10 cellular contexts compared by ENCODE assay signal in the genomic region with DNA sequence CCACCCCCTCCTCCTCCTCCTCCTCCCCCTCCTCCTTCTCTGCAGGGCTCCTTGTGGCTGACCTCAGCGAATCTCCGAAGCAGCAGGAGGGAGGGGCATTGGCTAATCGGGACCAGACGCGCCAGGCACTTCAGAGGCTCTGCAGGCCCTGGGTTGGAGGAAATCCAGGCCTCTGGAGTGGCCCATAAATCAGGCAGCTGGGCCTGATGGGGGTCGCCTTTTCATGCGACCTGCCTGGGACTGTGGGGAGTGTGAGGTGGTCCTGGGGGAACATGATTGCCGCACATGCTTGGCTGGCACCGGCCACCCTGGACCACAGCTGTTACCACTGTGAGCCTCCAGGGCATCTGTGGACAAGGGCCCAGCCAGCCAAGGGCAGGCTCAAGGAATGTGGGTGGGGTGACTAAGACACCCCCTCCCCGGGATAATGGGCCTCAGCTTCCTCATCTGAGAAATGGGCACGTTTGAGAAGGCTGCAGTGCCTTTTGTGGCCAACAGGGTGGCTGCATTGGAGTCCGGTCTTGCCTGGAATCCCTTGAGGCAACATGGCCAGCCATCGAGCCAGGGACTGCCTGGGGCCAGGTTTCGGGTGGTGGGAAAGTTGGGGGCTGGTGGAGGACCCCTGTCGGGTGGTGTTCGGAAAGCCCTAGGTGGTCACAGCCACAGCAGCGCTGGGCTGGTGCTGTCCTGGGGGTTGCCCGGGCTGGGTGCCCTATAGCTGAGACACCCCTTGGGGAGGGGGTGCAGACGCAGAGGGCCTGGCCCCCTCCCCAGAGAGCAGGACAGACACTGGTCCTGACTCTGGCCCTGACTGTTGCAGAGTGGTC. TPM values are rescaled to one million over a fixed set of nuclear protein-coding genes. Genes with fewer than 3 reads are reported as not detected.
DNase-seq lines count a peak whose midpoint lies in the region; ATAC-seq, FAIRE-seq and TF ChIP-seq lines count a peak whose summit lies in the region.
"Had no signal": no experiment of that assay in that cellular context is flagged by ENCODE, and none has a peak within 500 bp of the region (broad histone marks: within the 10 kb centered on the region; RNA-seq: fewer than 3 reads in every experiment).

No MANE protein-coding gene starts in this region.

- TF ChIP-seq EP300 in GM12878 (IDR thresholded peaks at IDR 0.05; ENCODE audit: borderline replicate concordance in 1 of 2, control insufficient read depth in 1 of 2, low read depth in 2 of 2, low read length in 2 of 2) = no peak
- TF ChIP-seq EP300 in HepG2 (IDR thresholded peaks at IDR 0.05; ENCODE audit: low read depth in 2 of 2, low read length in 2 of 2) = no peak
- TF ChIP-seq EP300 in HepG2 (CRISPR knock-in tag; IDR thresholded peaks at IDR 0.05; ENCODE audit: borderline replicate concordance) = no peak

- H3K4me2 ChIP-seq in GM12878 (ENCODE audit: control insufficient read depth, insufficient read depth) (no peak overlapping the region), HepG2 (ENCODE audit: low read depth, low read length) (no peak overlapping the region)
- H3K4me2 ChIP-seq: KMS-11 had no signal

- BruUV-seq in GM12878 (replicated peaks; lab: Mats Ljungman, UMichigan) (no TSS peak), HepG2 (replicated peaks; lab: Mats Ljungman, UMichigan) (no TSS peak)

- SMC1A ChIA-PET in GM12878 (lab: Charles Lee; ENCODE audit: uncharacterized antibody, unreplicated experiment) = no interaction called here

- H3K36me3 Mint-ChIP-seq in activated naive CD4-positive, alpha-beta T cell treated with anti-CD3 and anti-CD28 coated beads for 36 hours (ENCODE audit: low read depth) = no peaks in the 10 kb centered on the region

- H3K4me3 Mint-ChIP-seq in activated naive CD4-positive, alpha-beta T cell treated with anti-CD3 and anti-CD28 coated beads for 36 hours = no peak overlapping the region

- POLR2A ChIA-PET in GM12878 (lab: Charles Lee) (no interaction called here), HepG2 (lab: Yijun Ruan, JAX) (no interaction called here)

- H4K20me1 ChIP-seq in GM12878 (ENCODE audit: control insufficient read depth, insufficient read depth) = no peaks in the 10 kb centered on the region
- 0 out of 2 replicates have a peak, but pooled peaks cover 3% of the 10 kb centered on the region for H4K20me1 ChIP-seq in HepG2 (ENCODE audit: insufficient read depth, low read length)

- FAIRE-seq in GM12878 (lab: Jason Lieb, UNC) = no peak
- FAIRE-seq in HepG2 (lab: Jason Lieb, UNC) = no peak
- FAIRE-seq: islet of Langerhans had no signal

- no peaks in the 10 kb centered on the region for H3K9me3 Mint-ChIP-seq in activated naive CD4-positive, alpha-beta T cell treated with anti-CD3 and anti-CD28 coated beads for 36 hours

- RAD21 ChIA-PET in GM12878 (lab: Charles Lee; ENCODE audit: unreplicated experiment) = no interaction called here

- CTCF ChIA-PET in GM12878 (lab: Yijun Ruan, JAX) (no interaction called here), HepG2 (lab: Yijun Ruan, JAX; ENCODE audit: low intra/inter-chr PET ratio, low total read pairs) (no interaction called here)
- CTCF ChIA-PET in activated naive CD4-positive, alpha-beta T cell treated with anti-CD3 and anti-CD28 coated beads for 36 hours (lab: Charles Lee) = no interaction called here

- 30% methylated on average over 17 of the region's 19 CpGs for WGBS in GM12878 (ENCODE audit: insufficient coverage, insufficient replicate concordance, low lambda C conversion rate, missing lambda C conversion rate)
- WGBS in HepG2 (ENCODE audit: low lambda C conversion rate) = 5% methylated on average over 8 of the region's 19 CpGs

- DNase-seq in CMK (ENCODE audit: low read depth) = peak; percentile 61
- peak; percentile 43 for DNase-seq in MG63
- no peak for DNase-seq in GM12878 (ENCODE audit: low read depth, low spot score)
- no peak for DNase-seq in HepG2 (ENCODE audit: low spot score)
- DNase-seq in activated naive CD4-positive, alpha-beta T cell treated with anti-CD3 and anti-CD28 coated beads for 36 hours = no peak
- no peak for DNase-seq in stimulated activated CD4-positive, alpha-beta T cell treated with anti-CD3 and anti-CD28 coated beads, Interleukin-1b, Interleukin-23, amount 100 ng/mL, for 48 hours
- no peak for DNase-seq in activated CD4-positive, CD25-positive, alpha-beta regulatory T cell (lab: John Stamatoyannopoulos, UW)

- TF ChIP-seq RAD21 in GM12878 (IDR thresholded peaks at IDR 0.05; ENCODE audit: insufficient read depth, low read depth, low read length) (no peak), HepG2 (CRISPR knock-in tag; IDR thresholded peaks at IDR 0.05) (no peak)

- in situ Hi-C loops in GM12878 (cut with MboI) = no loop called here
- in situ Hi-C loops in HepG2 (cut with HindIII; ENCODE audit: extremely low pct_ligation_motif_present, low pct_unique_long_range_greater_than_20kb) = no loop called here

- H3K4me1 Mint-ChIP-seq in activated naive CD4-positive, alpha-beta T cell treated with anti-CD3 and anti-CD28 coated beads for 36 hours (ENCODE audit: low read depth) = no peaks in the 10 kb centered on the region

- H3K36me3 ChIP-seq in MG63 (no peaks in the 10 kb centered on the region), GM12878 (ENCODE audit: control insufficient read depth in 2 of 2, insufficient read depth in 2 of 2, low read length in 1 of 2) (no peaks in the 10 kb centered on the region), HepG2 (replicated peaks in 1 of 2; ENCODE audit: control insufficient read depth in 1 of 2, insufficient read depth in 2 of 2, low read length in 2 of 2) (no peaks in the 10 kb centered on the region)

- H3K9ac ChIP-seq in GM12878 (ENCODE audit: control insufficient read depth, insufficient read depth, low read length) (no peak overlapping the region), HepG2 (ENCODE audit: insufficient read depth, low read depth, low read length) (no peak overlapping the region)
- H3K9ac ChIP-seq: KMS-11 had no signal

- TF ChIP-seq CTCF in GM12878 (IDR thresholded peaks at IDR 0.05 in 2 of 3, conservative IDR thresholded peaks at IDR 0.05 in 1 of 3; ENCODE audit: control insufficient read depth in 2 of 3, extremely low read depth in 1 of 3, insufficient read depth in 1 of 3, low read depth in 3 of 3, low read length in 3 of 3) = peak in 2 of 3 experiments; percentile 46 to 50; a peak in 3 of 6 replicates
- TF ChIP-seq CTCF in HepG2 (CRISPR knock-in tag; IDR thresholded peaks at IDR 0.05) = no peak

- intact Hi-C loops in GM12878 (cut with micrococcal nuclease; ENCODE audit: unreplicated experiment) = no loop called here
- intact Hi-C loops in HepG2 (cut with micrococcal nuclease; ENCODE audit: unreplicated experiment) = no loop called here
- intact Hi-C loops in activated naive CD4-positive, alpha-beta T cell treated with anti-CD3 and anti-CD28 coated beads for 36 hours (cut with micrococcal nuclease) = loop anchor here (5.0 kb wide), 1 partner anchor 412 kb away; no protein-coding TSS in a partner anchor

- no peak for TF ChIP-seq POLR2A in GM12878 (IDR thresholded peaks at IDR 0.05; ENCODE audit: low read depth, low read length)
- no peak for TF ChIP-seq POLR2A in HepG2 (IDR thresholded peaks at IDR 0.05; ENCODE audit: insufficient read depth in 1 of 2, low read depth in 2 of 2, low read length in 2 of 2)

- H3K9me3 ChIP-seq in MG63 (no peaks in the 10 kb centered on the region), GM12878 (replicated peaks; ENCODE audit: control insufficient read depth, insufficient read depth, low read length) (no peaks in the 10 kb centered on the region), HepG2 (ENCODE audit: low read length) (no peaks in the 10 kb centered on the region)

- H2AFZ ChIP-seq in GM12878 (ENCODE audit: control insufficient read depth, low read depth, low read length) (no peak overlapping the region), HepG2 (ENCODE audit: low read length) (no peak overlapping the region)

- H3K27me3 ChIP-seq in MG63 = no peaks in the 10 kb centered on the region
- H3K27me3 ChIP-seq in GM12878 (replicated peaks in 1 of 2; ENCODE audit: control insufficient read depth in 2 of 2, insufficient read depth in 2 of 2, low read length in 1 of 2) = no peaks in the 10 kb centered on the region
- peaks cover 10 to 52% of the 10 kb centered on the region in 2 experiments; a peak in 4 of 5 replicates for H3K27me3 ChIP-seq in HepG2 (ENCODE audit: control insufficient read depth in 1 of 2, insufficient read depth in 2 of 2, low read length in 2 of 2)

- ATAC-seq in GM12878 (peak; percentile 66), HepG2 (no peak), HG02852 (IDR thresholded peaks at IDR 0.05; ENCODE audit: unreplicated experiment) (no peak)

- H3K4me3 ChIP-seq in MG63 (no peak overlapping the region), GM12878 (no peak overlapping the region), HepG2 (replicated peaks in 1 of 3; ENCODE audit: insufficient read depth in 1 of 3, low read depth in 2 of 3, low read length in 3 of 3) (no peak overlapping the region)

- H3K27ac ChIP-seq in GM12878 (ENCODE audit: control insufficient read depth, insufficient read depth) (no peak overlapping the region), HepG2 (ENCODE audit: extremely low read length, insufficient read depth, low read length) (no peak overlapping the region)
- H3K27ac ChIP-seq: KMS-11 had no signal

- H3K4me1 ChIP-seq in GM12878 (ENCODE audit: control insufficient read depth, insufficient read depth, low read length) = no peaks in the 10 kb centered on the region
- no peaks in the 10 kb centered on the region for H3K4me1 ChIP-seq in HepG2 (ENCODE audit: insufficient read depth, low read length)

- H3K27me3 Mint-ChIP-seq in activated naive CD4-positive, alpha-beta T cell treated with anti-CD3 and anti-CD28 coated beads for 36 hours (ENCODE audit: low read depth) = no peaks in the 10 kb centered on the region

- H3K79me2 ChIP-seq in GM12878 (ENCODE audit: control insufficient read depth, insufficient read depth, low read length) (no peaks in the 10 kb centered on the region), HepG2 (ENCODE audit: insufficient read depth, low read length) (no peaks in the 10 kb centered on the region)

- no peak overlapping the region for H3K27ac Mint-ChIP-seq in activated naive CD4-positive, alpha-beta T cell treated with anti-CD3 and anti-CD28 coated beads for 36 hours

RNA-seq across cellular contexts. Expression of a gene that starts 12.0 kb away (rescaled TPM):
- 0.92 and 1.1 TPM in 2 replicates for total RNA-seq in MG63 (2014; rRNA removed; shearing (Covaris generic); ENCODE audit: low replicate concordance)
- total RNA-seq in GM12878 (2013; cell fraction: nucleolus; rRNA removed) = 0.13 and 0.15 TPM in 2 replicates
- not detected in 2 replicates for total RNA-seq in GM12878 (2014; rRNA removed)
- total RNA-seq in GM12878 (2014; rRNA removed; fragmentation: Illumina TruSeq; extraction: Trizol) = not detected in 2 replicates
- 0.05 TPM in 1 of 2 replicates, not detected in the other for total RNA-seq in GM12878 (2021)
- not detected for polyA plus RNA-seq in GM12878 (2011; ENCODE audit: low read depth)
- polyA plus RNA-seq in GM12878 (2011; rRNA removed) = not detected in 2 replicates
- polyA plus RNA-seq in GM12878 (2011; cell fraction: cytosol; rRNA removed) = under 0.01 TPM in 1 of 2 replicates, not detected in the other
- 0.01 and 0.06 TPM in 2 replicates for polyA plus RNA-seq in GM12878 (2011; cell fraction: nucleus; rRNA removed)
- polyA plus RNA-seq in GM12878 (2012) = 0.03 TPM in 1 of 2 replicates, not detected in the other
- not detected in 2 replicates for polyA plus RNA-seq in GM12878 (2014; fragmentation: Illumina TruSeq; extraction: Trizol)
- not detected for polyA plus RNA-seq in GM12878 (2014; fragmentation: Nextera tagmentation; extraction: Ambion mirVana)
- not detected in 2 replicates for polyA plus RNA-seq in GM12878 (2014; rRNA removed)
- polyA plus RNA-seq in GM12878 (2016; fragmentation: Nextera tagmentation; extraction: Ambion mirVana) = not detected
- not detected in 2 replicates for polyA minus RNA-seq in GM12878 (2011; rRNA and poly(A)+ RNA removed)
- 0.27 and 0.31 TPM in 2 replicates for polyA minus RNA-seq in GM12878 (2011; cell fraction: cytosol; rRNA and poly(A)+ RNA removed)
- polyA minus RNA-seq in GM12878 (2011; cell fraction: nucleus; rRNA and poly(A)+ RNA removed) = 0.12 and 0.19 TPM in 2 replicates
- not detected in 2 replicates for total RNA-seq in HepG2 (2016; rRNA removed; fragmentation: Illumina TruSeq; extraction: Trizol)
- total RNA-seq in HepG2 (2016; cell fraction: cytosol; rRNA removed; fragmentation: Illumina TruSeq; extraction: Trizol; ENCODE audit: low read depth) = not detected in 2 replicates
- total RNA-seq in HepG2 (2016; cell fraction: insoluble cytoplasmic fraction; rRNA removed; fragmentation: Illumina TruSeq; extraction: Trizol) = not detected in 2 replicates
- not detected in 2 replicates for total RNA-seq in HepG2 (2016; cell fraction: membrane; rRNA removed; fragmentation: Illumina TruSeq; extraction: Trizol)
- not detected in 2 replicates for total RNA-seq in HepG2 (2016; cell fraction: nucleus; rRNA removed; fragmentation: Illumina TruSeq; extraction: Trizol)
- polyA plus RNA-seq in HepG2 (2011; rRNA removed) = not detected in 2 replicates
- not detected in 2 replicates for polyA plus RNA-seq in HepG2 (2011; cell fraction: cytosol; rRNA removed)
- polyA plus RNA-seq in HepG2 (2011; cell fraction: nucleus; rRNA removed) = not detected in 2 replicates
- polyA plus RNA-seq in HepG2 (2012) = not detected in 2 replicates
- not detected in 2 replicates for polyA plus RNA-seq in HepG2 (2016; cell fraction: cytosol; fragmentation: Illumina TruSeq; extraction: Trizol; ENCODE audit: low read depth)
- polyA plus RNA-seq in HepG2 (2016; cell fraction: insoluble cytoplasmic fraction; fragmentation: Illumina TruSeq; extraction: Trizol; ENCODE audit: low read depth) = not detected in 2 replicates
- not detected in 2 replicates for polyA plus RNA-seq in HepG2 (2016; cell fraction: membrane; fragmentation: Illumina TruSeq; extraction: Trizol; ENCODE audit: low read depth)
- not detected in 2 replicates for polyA plus RNA-seq in HepG2 (2016; cell fraction: nucleus; fragmentation: Illumina TruSeq; extraction: Trizol; ENCODE audit: insufficient read depth, low read depth)
- 0.02 and 12.4 TPM in 2 replicates for polyA minus RNA-seq in HepG2 (2011; rRNA and poly(A)+ RNA removed; ENCODE audit: low replicate concordance)
- 0.18 and 0.30 TPM in 2 replicates for polyA minus RNA-seq in HepG2 (2011; cell fraction: cytosol; rRNA and poly(A)+ RNA removed)
- 0.13 TPM in 1 of 2 replicates, not detected in the other for polyA minus RNA-seq in HepG2 (2011; cell fraction: nucleus; rRNA and poly(A)+ RNA removed)
- total RNA-seq in activated naive CD4-positive, alpha-beta T cell treated with anti-CD3 and anti-CD28 coated beads for 36 hours = under 1 TPM; 0.07 TPM

Comparison
In these comparisons a context has a peak if more than half of its experiments do, and no peak if none do; other contexts are left out.
1. DNase-seq: peak in CMK (single experiment) and MG63 (single experiment); none in GM12878 (single experiment), HepG2 (single experiment), activated naive CD4-positive, alpha-beta T cell treated with anti-CD3 and anti-CD28 coated beads for 36 hours (single experiment), stimulated activated CD4-positive, alpha-beta T cell treated with anti-CD3 and anti-CD28 coated beads, Interleukin-1b, Interleukin-23, amount 100 ng/mL, for 48 hours (single experiment) and activated CD4-positive, CD25-positive, alpha-beta regulatory T cell (0 of 4).